1 cellular context compared by ENCODE assay signal in the genomic region with DNA sequence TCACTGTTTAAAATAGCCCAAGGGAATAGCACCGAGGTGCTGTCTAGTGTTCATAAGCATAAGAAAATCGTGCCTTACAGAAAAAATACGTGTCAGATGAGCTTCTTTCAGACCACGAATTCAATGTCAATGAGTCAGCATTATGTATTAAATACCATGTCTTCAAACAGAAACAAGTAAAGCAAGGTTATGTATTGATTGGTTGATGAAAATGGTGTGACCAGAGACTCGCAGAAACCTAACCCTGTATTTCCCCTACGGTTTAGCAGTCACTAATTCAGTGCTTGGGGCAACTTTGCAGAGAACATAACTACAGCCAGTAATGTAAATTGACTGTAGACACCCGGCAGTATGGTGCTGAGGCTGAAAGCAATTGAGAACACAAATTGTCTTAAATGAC.
TF ChIP-seq lines count a peak whose summit lies in the region.

No MANE protein-coding gene starts in this region.

TF ChIP-seq in HepG2, 621 proteins besides CTCF, POLR2A, EP300 and RAD21 (continued from another document):
- TF ChIP-seq, protein P1, sequence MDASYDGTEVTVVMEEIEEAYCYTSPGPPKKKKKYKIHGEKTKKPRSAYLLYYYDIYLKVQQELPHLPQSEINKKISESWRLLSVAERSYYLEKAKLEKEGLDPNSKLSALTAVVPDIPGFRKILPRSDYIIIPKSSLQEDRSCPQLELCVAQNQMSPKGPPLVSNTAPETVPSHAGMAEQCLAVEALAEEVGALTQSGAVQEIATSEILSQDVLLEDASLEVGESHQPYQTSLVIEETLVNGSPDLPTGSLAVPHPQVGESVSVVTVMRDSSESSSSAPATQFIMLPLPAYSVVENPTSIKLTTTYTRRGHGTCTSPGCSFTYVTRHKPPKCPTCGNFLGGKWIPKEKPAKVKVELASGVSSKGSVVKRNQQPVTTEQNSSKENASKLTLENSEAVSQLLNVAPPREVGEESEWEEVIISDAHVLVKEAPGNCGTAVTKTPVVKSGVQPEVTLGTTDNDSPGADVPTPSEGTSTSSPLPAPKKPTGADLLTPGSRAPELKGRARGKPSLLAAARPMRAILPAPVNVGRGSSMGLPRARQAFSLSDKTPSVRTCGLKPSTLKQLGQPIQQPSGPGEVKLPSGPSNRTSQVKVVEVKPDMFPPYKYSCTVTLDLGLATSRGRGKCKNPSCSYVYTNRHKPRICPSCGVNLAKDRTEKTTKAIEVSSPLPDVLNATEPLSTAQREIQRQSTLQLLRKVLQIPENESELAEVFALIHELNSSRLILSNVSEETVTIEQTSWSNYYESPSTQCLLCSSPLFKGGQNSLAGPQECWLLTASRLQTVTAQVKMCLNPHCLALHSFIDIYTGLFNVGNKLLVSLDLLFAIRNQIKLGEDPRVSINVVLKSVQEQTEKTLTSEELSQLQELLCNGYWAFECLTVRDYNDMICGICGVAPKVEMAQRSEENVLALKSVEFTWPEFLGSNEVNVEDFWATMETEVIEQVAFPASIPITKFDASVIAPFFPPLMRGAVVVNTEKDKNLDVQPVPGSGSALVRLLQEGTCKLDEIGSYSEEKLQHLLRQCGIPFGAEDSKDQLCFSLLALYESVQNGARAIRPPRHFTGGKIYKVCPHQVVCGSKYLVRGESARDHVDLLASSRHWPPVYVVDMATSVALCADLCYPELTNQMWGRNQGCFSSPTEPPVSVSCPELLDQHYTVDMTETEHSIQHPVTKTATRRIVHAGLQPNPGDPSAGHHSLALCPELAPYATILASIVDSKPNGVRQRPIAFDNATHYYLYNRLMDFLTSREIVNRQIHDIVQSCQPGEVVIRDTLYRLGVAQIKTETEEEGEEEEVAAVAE (CRISPR knock-in tag; IDR thresholded peaks at IDR 0.05; ENCODE audit: borderline replicate concordance) = no peak
- no peak for TF ChIP-seq LCORL (IDR thresholded peaks at IDR 0.05)
- no peak for TF ChIP-seq LCORL (CRISPR knock-in tag; IDR thresholded peaks at IDR 0.05)
- no peak for TF ChIP-seq SYNCRIP (IDR thresholded peaks at IDR 0.05; ENCODE audit: insufficient read depth, low read depth, low read length)
- TF ChIP-seq ADNP (CRISPR knock-in tag; IDR thresholded peaks at IDR 0.05) = no peak
